In genomic region chr12:54388214-54389138, GRCh38 we compare ENCODE assay signal across 1 cellular context.
TF ChIP-seq lines count a peak whose summit lies in the region.

No MANE protein-coding gene starts in this region.

TF ChIP-seq in HEK293, 187 proteins besides CTCF, POLR2A, EP300 and RAD21 (continued from another document):
- TF ChIP-seq ZIC2 (tag by site-specific recombination; IDR thresholded peaks at IDR 0.05): peak; percentile 41
- peak; percentile 12; the same call in 1 of the 2 replicates for TF ChIP-seq KLF1 (tag by site-specific recombination; IDR thresholded peaks at IDR 0.05)
- TF ChIP-seq ZNF521 (tag by site-specific recombination; IDR thresholded peaks at IDR 0.05): no peak
- peak; percentile 61 for TF ChIP-seq ZNF423 (tag by site-specific recombination; IDR thresholded peaks at IDR 0.05)
- no peak for TF ChIP-seq ZFP41 (tag by site-specific recombination; IDR thresholded peaks at IDR 0.05; ENCODE audit: borderline replicate concordance)
- TF ChIP-seq ZFHX2 (tag by site-specific recombination; conservative IDR thresholded peaks at IDR 0.05): peak; percentile 84
- TF ChIP-seq ZNF202 (tag by site-specific recombination; IDR thresholded peaks at IDR 0.05; ENCODE audit: borderline replicate concordance): no peak
- TF ChIP-seq ZBTB1 (tag by site-specific recombination; IDR thresholded peaks at IDR 0.05): no peak
- TF ChIP-seq SP7 (tag by site-specific recombination; IDR thresholded peaks at IDR 0.05): peak; percentile 50; the same call in 1 of the 2 replicates
- peak; percentile 30 for TF ChIP-seq SP2 (tag by site-specific recombination; IDR thresholded peaks at IDR 0.05)
- peak; percentile 36; the same call in 1 of the 2 replicates for TF ChIP-seq ZBTB17 (tag by site-specific recombination; IDR thresholded peaks at IDR 0.05)
- no peak for TF ChIP-seq PRDM6 (tag by site-specific recombination; IDR thresholded peaks at IDR 0.05)
- peak; percentile 72 for TF ChIP-seq PRDM10 (tag by site-specific recombination; IDR thresholded peaks at IDR 0.05)
- peak; percentile 85 for TF ChIP-seq GLIS1 (tag by site-specific recombination; IDR thresholded peaks at IDR 0.05)
- no peak for TF ChIP-seq ZNF658 (tag by site-specific recombination; IDR thresholded peaks at IDR 0.05)
- TF ChIP-seq TCF7L2 (IDR thresholded peaks at IDR 0.05; ENCODE audit: borderline replicate concordance, low read depth, low read length): peak; percentile 57; the same call in 1 of the 2 replicates
- TF ChIP-seq ZNF544 (tag by site-specific recombination; IDR thresholded peaks at IDR 0.05): no peak
- TF ChIP-seq ZBTB8A (tag by site-specific recombination; IDR thresholded peaks at IDR 0.05): 0 out of 2 replicates have a peak, but pooled peaks have one; percentile 8
- 0 out of 2 replicates have a peak, but pooled peaks have one; percentile 11 for TF ChIP-seq KLF17 (tag by site-specific recombination; IDR thresholded peaks at IDR 0.05)
- 0 out of 2 replicates have a peak, but pooled peaks have one; percentile 11 for TF ChIP-seq GLIS2 (tag by site-specific recombination; IDR thresholded peaks at IDR 0.05)
- TF ChIP-seq ZBTB21 (tag by site-specific recombination; IDR thresholded peaks at IDR 0.05): 0 out of 2 replicates have a peak, but pooled peaks have one; percentile 18
- peak; percentile 83 for TF ChIP-seq EGR2 (tag by site-specific recombination; IDR thresholded peaks at IDR 0.05; ENCODE audit: low read depth)
- TF ChIP-seq ZNF514 (tag by site-specific recombination; IDR thresholded peaks at IDR 0.05): no peak
TF ChIP-seq in HEK293: peak in this region for 16.
